ENCODE assay signal across 1 cellular context in genomic region chr19:4523306-4524110, GRCh38.
TF ChIP-seq lines count a peak whose summit lies in the region.

No MANE protein-coding gene starts in this region.

TF ChIP-seq in H1, 55 proteins besides CTCF, POLR2A, EP300 and RAD21:
- TF ChIP-seq TCF12 (IDR thresholded peaks at IDR 0.05; ENCODE audit: low read depth, low read length) (0 out of 2 replicates have a peak, but pooled peaks have one; percentile 54), SIN3A (conservative IDR thresholded peaks at IDR 0.05 in 1 of 2, IDR thresholded peaks at IDR 0.05 in 1 of 2; ENCODE audit: low read depth in 1 of 2, low read length in 2 of 2) (no peak), CTBP2 (IDR thresholded peaks at IDR 0.05; ENCODE audit: borderline replicate concordance, insufficient read depth, insufficient read length, low read length) (no peak), GABPA (IDR thresholded peaks at IDR 0.05; ENCODE audit: borderline replicate concordance, insufficient read depth, low read length) (peak; percentile 64; the same call in 1 of the 2 replicates), PHF8 (conservative IDR thresholded peaks at IDR 0.05; ENCODE audit: low read depth, low read length) (no peak)
